Comparison of ENCODE assay signal across 18 cellular contexts in genomic region chr3:169607909-169608308, GRCh38.
"Had no signal": no experiment of that assay in that cellular context is flagged by ENCODE, and none has a peak within 500 bp of the region (broad histone marks: within the 10 kb centered on the region; RNA-seq: fewer than 3 reads in every experiment).

No MANE protein-coding gene starts in this region.

- DNase-seq: activated CD4-positive, alpha-beta T cell treated with anti-CD3 and anti-CD28 coated beads, Interleukin-2, amount 10 ng/mL, durations not matched to agents 7 days and 5 days; activated naive CD4-positive, alpha-beta T cell; activated naive CD8-positive, alpha-beta T cell treated with anti-CD3 and anti-CD28 coated beads, Interleukin-2, amount 10 ng/mL, durations not matched to agents 7 days and 5 days; anterior cingulate cortex; brain microvascular endothelial cell; cerebellar nuclear complex; effector memory CD8-positive, alpha-beta T cell; foreskin keratinocyte; glutamatergic neuron; hypothalamus; mesenchymal stem cell; naive thymus-derived CD8-positive, alpha-beta T cell; right cardiac atrium; small intestine; stimulated activated CD4-positive, alpha-beta T cell treated with anti-CD3 and anti-CD28 coated beads, Interleukin-4, amount 100 ng/mL, for 4 hours; stimulated activated CD8-positive, alpha-beta memory T cell treated with anti-CD3 and anti-CD28 coated beads, Interleukin-4, amount 100 ng/mL, for 48 hours; stimulated activated naive CD8-positive, alpha-beta T cell treated with anti-CD3 and anti-CD28 coated beads, Interleukin-15, amount 100 ng/mL, for 72 hours; upper lobe of left lung had no signal

- ATAC-seq: effector memory CD8-positive, alpha-beta T cell; foreskin keratinocyte; naive thymus-derived CD8-positive, alpha-beta T cell; right cardiac atrium; stimulated activated naive CD8-positive, alpha-beta T cell treated with anti-CD3 and anti-CD28 coated beads, Interleukin-15, amount 100 ng/mL, for 72 hours had no signal
